Comparison of ENCODE assay signal across 26 cellular contexts in the genomic region with DNA sequence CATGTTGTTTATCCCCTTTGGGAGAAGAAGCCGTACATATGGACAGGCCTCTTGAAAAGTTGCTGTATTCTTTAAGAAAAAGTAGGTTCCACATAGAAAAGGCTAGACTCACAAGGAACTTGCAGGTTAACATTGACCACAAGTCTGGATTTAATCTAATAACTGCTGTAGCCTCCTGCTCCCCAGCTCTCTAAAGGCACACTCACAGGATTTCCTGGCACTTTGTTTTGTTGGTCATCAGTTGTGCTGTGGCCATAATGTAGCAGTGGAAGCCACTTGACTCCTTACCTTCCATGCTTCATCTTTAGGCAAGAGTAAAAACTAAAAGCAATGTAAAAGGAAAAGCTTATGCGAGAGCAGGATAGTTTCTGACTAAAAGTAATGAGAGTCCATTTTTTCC. TPM values are rescaled to one million over a fixed set of nuclear protein-coding genes. Genes with fewer than 3 reads are reported as not detected.
DNase-seq lines count a peak whose midpoint lies in the region; ATAC-seq, FAIRE-seq and TF ChIP-seq lines count a peak whose summit lies in the region.
"Had no signal": no experiment of that assay in that cellular context is flagged by ENCODE, and none has a peak within 500 bp of the region (broad histone marks: within the 10 kb centered on the region; RNA-seq: fewer than 3 reads in every experiment).

No MANE protein-coding gene starts in this region.

- TF ChIP-seq POLR2A in endothelial cell of umbilical vein (IDR thresholded peaks at IDR 0.05; ENCODE audit: low read depth, low read length) = no peak

- ATAC-seq in HG02588 (IDR thresholded peaks at IDR 0.05; ENCODE audit: unreplicated experiment) = no peak
- ATAC-seq: A549; activated CD4-positive, alpha-beta T cell treated with anti-CD3 and anti-CD28 coated beads for 36 hours had no signal

- no peak overlapping the region for H4K8ac ChIP-seq in mesenchymal stem cell (ENCODE audit: low read length)

- H3K79me2 ChIP-seq in endothelial cell of umbilical vein (ENCODE audit: control insufficient read depth, insufficient read depth, low read length) = peaks cover 18% of the 10 kb centered on the region

- H3K36me3 ChIP-seq in HEK293 (ENCODE audit: control insufficient read depth in 2 of 2, insufficient read depth in 1 of 2, low read length in 2 of 2) = no peaks in the 10 kb centered on the region
- H3K36me3 ChIP-seq in endothelial cell of umbilical vein (ENCODE audit: control insufficient read depth in 2 of 2, extremely low read depth in 1 of 2, insufficient read depth in 2 of 2, low read length in 2 of 2) = no peaks in the 10 kb centered on the region
- no peaks in the 10 kb centered on the region for H3K36me3 ChIP-seq in mesenchymal stem cell (ENCODE audit: control insufficient read depth in 1 of 2, insufficient read depth in 2 of 2, low read depth in 1 of 2, low read length in 2 of 2)
- H3K36me3 ChIP-seq: thoracic aorta had no signal

- no TSS peak for BruUV-seq in endothelial cell of umbilical vein (replicated peaks; lab: Mats Ljungman, UMichigan)

- no peak overlapping the region for H3K9ac ChIP-seq in endothelial cell of umbilical vein (replicated peaks; ENCODE audit: extremely low read depth, insufficient read depth, low read length)
- H3K9ac ChIP-seq in mesenchymal stem cell (ENCODE audit: low read length) = peak overlapping the region; percentile 86
- H3K9ac ChIP-seq: KMS-11 had no signal

- no peaks in the 10 kb centered on the region for H4K20me1 ChIP-seq in endothelial cell of umbilical vein (replicated peaks; ENCODE audit: control insufficient read depth, extremely low read depth, insufficient read depth, low read length)

- DNase-seq in AG08395 (ENCODE audit: low spot score) (peak; percentile 28), endothelial cell of umbilical vein (ENCODE audit: low read depth, low spot score) (peak; percentile 67), mesenchymal stem cell (no peak), NCI-H2227 (lab: John Stamatoyannopoulos, UW; ENCODE audit: unreplicated experiment) (no peak), HuH-7 (ENCODE audit: low spot score) (no peak)
- no peak for DNase-seq in activated naive CD4-positive, alpha-beta T cell (lab: John Stamatoyannopoulos, UW)
- DNase-seq: activated CD4-positive, alpha-beta T cell treated with anti-CD3 and anti-CD28 coated beads for 36 hours; activated effector memory CD4-positive, alpha-beta T cell treated with anti-CD3 and anti-CD28 coated beads, Interleukin-2, amount 50 U/mL, for 16 hours; activated naive CD8-positive, alpha-beta T cell treated with anti-CD3 and anti-CD28 coated beads, Interleukin-2, amount 10 ng/mL, durations not matched to agents 7 days and 5 days; activated T-cell treated with anti-CD3 and anti-CD28 coated beads for 4 hours; Caco-2; cerebellar nuclear complex; DMS79; kidney; NCI-H1417 treated with DMSO at 0.1 percent for 48 hours; NCI-H2081; NCI-H345; NCI-H82; stimulated activated naive CD4-positive, alpha-beta T cell had no signal

- no peak overlapping the region for H2BK120ac ChIP-seq in mesenchymal stem cell (ENCODE audit: low read depth, low read length)

- no peak overlapping the region for H3K4ac ChIP-seq in mesenchymal stem cell (ENCODE audit: low read depth in 1 of 2, low read length in 2 of 2)

- H2BK12ac ChIP-seq in mesenchymal stem cell (ENCODE audit: low read length in 2 of 2) = peak overlapping the region in 1 of 2 experiments; percentile 33

- intact Hi-C loops in endothelial cell of umbilical vein (cut with micrococcal nuclease) = loop anchor here (1.0 kb wide), 1 partner anchor 21 kb away; no protein-coding TSS in a partner anchor

- H2AFZ ChIP-seq in endothelial cell of umbilical vein (ENCODE audit: low read depth, low read length) = no peak overlapping the region
- no peak overlapping the region for H2AFZ ChIP-seq in mesenchymal stem cell (ENCODE audit: low read depth, low read length)

- H2BK5ac ChIP-seq in mesenchymal stem cell (ENCODE audit: low read depth, low read length, poor library complexity, severe bottlenecking) = no peak overlapping the region

- no peaks in the 10 kb centered on the region for H3K9me1 ChIP-seq in endothelial cell of umbilical vein (replicated peaks; ENCODE audit: control insufficient read depth, extremely low read depth, insufficient read depth, low read length)

- H4K91ac ChIP-seq in mesenchymal stem cell (ENCODE audit: low read length) = no peak overlapping the region

- dilution Hi-C loops in endothelial cell of umbilical vein (cut with MboI; ENCODE audit: extremely low pct_ligation_motif_present, low sequenced_read_pairs) = no loop called here

- CTCF ChIA-PET in HEK293 (lab: Yijun Ruan, JAX) (interaction anchor here (0.7 kb wide), 1 partner anchor 595 kb away, joined by 3 read pairs; no protein-coding TSS in a partner anchor), endothelial cell of umbilical vein (lab: Charles Lee) (interaction anchor here (0.8 to 1.9 kb wide), 5 partner anchors 9 to 19 kb away, joined by 3 to 5 read pairs (median 4); a partner anchor contains a TSS)

- H3K4me1 ChIP-seq in HEK293 (ENCODE audit: control insufficient read depth, insufficient read depth, low read length) (peaks cover 19% of the 10 kb centered on the region), endothelial cell of umbilical vein (ENCODE audit: control insufficient read depth, extremely low read depth, insufficient read depth, low read length) (peaks cover 32% of the 10 kb centered on the region), mesenchymal stem cell (ENCODE audit: control insufficient read depth, insufficient read depth, low read depth, low read length) (peaks cover under 1% of the 10 kb centered on the region)

- H3K23ac ChIP-seq in mesenchymal stem cell (ENCODE audit: low read length in 2 of 2) = no peak overlapping the region

- H3K9me3 ChIP-seq in HEK293 (ENCODE audit: control insufficient read depth, insufficient read depth, low read depth, low read length) = no peaks in the 10 kb centered on the region
- H3K9me3 ChIP-seq in endothelial cell of umbilical vein (replicated peaks; ENCODE audit: control insufficient read depth, insufficient read depth, low read length) = no peaks in the 10 kb centered on the region
- H3K9me3 ChIP-seq in mesenchymal stem cell (ENCODE audit: control insufficient read depth, low read length) = no peaks in the 10 kb centered on the region
- H3K9me3 ChIP-seq: A549, Caco-2, thoracic aorta had no signal

- peak overlapping the region in 1 of 2 experiments; percentile 37 for H3K18ac ChIP-seq in mesenchymal stem cell (ENCODE audit: low read depth in 1 of 2, low read length in 2 of 2)

- H3K4me3 ChIP-seq in HEK293 (ENCODE audit: low read depth, low read length) (no peak overlapping the region), endothelial cell of umbilical vein (replicated peaks in 1 of 3; ENCODE audit: insufficient read depth in 1 of 3, low read depth in 1 of 3, low read length in 3 of 3) (no peak overlapping the region), mesenchymal stem cell (ENCODE audit: insufficient read depth in 1 of 2, low read depth in 1 of 2, low read length in 2 of 2) (peak overlapping the region in 1 of 2 experiments; percentile 68)
- H3K4me3 ChIP-seq: A549 had no signal

- POLR2A ChIA-PET in HEK293 (lab: Yijun Ruan, JAX) (no interaction called here), endothelial cell of umbilical vein (lab: Charles Lee) (interaction anchor here (0.6 kb wide), 1 partner anchor 13 kb away, joined by 3 read pairs; no protein-coding TSS in a partner anchor)

- no peak overlapping the region for H2BK15ac ChIP-seq in mesenchymal stem cell (ENCODE audit: low read depth, poor library complexity, severe bottlenecking)

- H3K27me3 ChIP-seq in endothelial cell of umbilical vein (ENCODE audit: control insufficient read depth in 2 of 2, insufficient read depth in 2 of 2, low read length in 2 of 2) (no peaks in the 10 kb centered on the region), mesenchymal stem cell (ENCODE audit: control insufficient read depth in 1 of 2, insufficient read depth in 1 of 2, low read length in 2 of 2) (no peaks in the 10 kb centered on the region)

- H3K27ac ChIP-seq in HEK293 (ENCODE audit: extremely low read depth, low read depth, low read length) (no peak overlapping the region), endothelial cell of umbilical vein (ENCODE audit: insufficient read depth, low read depth, low read length) (no peak overlapping the region), mesenchymal stem cell (ENCODE audit: low read length, poor library complexity, severe bottlenecking) (no peak overlapping the region)
- H3K27ac ChIP-seq: A549, KMS-11 had no signal

- H2AK5ac ChIP-seq in mesenchymal stem cell (ENCODE audit: low read length, severe bottlenecking) = no peak overlapping the region

- no peak overlapping the region for H3K4me2 ChIP-seq in endothelial cell of umbilical vein (ENCODE audit: insufficient read depth, low read length)
- no peak overlapping the region for H3K4me2 ChIP-seq in mesenchymal stem cell (ENCODE audit: low read length, poor library complexity, severe bottlenecking)
- H3K4me2 ChIP-seq: A549, KMS-11 had no signal

- no peak for TF ChIP-seq CTCF in HEK293 (tag by site-specific recombination; IDR thresholded peaks at IDR 0.05)
- no peak for TF ChIP-seq CTCF in endothelial cell of umbilical vein (IDR thresholded peaks at IDR 0.05; ENCODE audit: extremely low read depth in 1 of 2, insufficient read depth in 1 of 2, low read depth in 1 of 2, low read length in 2 of 2)

- peaks cover 26% of the 10 kb centered on the region for H3K79me1 ChIP-seq in mesenchymal stem cell (replicated peaks; ENCODE audit: low read length, poor library complexity, severe bottlenecking)

- peak; percentile 80 for FAIRE-seq in endothelial cell of umbilical vein (lab: Jason Lieb, UNC)
- FAIRE-seq: A549, GM19239, HTR-8/SVneo, kidney had no signal

- no peak overlapping the region for H3K14ac ChIP-seq in mesenchymal stem cell (ENCODE audit: low read length in 2 of 2)

- WGBS in mesenchymal stem cell = 56% methylated on average over 2 of the region's 2 CpGs

TF ChIP-seq in HEK293, 187 proteins besides CTCF, POLR2A, EP300 and RAD21 (continues in another document):
- TF ChIP-seq ZFP37 (tag by site-specific recombination; IDR thresholded peaks at IDR 0.05) (no peak), ZNF10 (tag by site-specific recombination; IDR thresholded peaks at IDR 0.05) (peak; percentile 54; the same call in 1 of the 2 replicates)

TF ChIP-seq in endothelial cell of umbilical vein, 7 proteins besides CTCF, POLR2A, EP300 and RAD21 (continues in another document):
- TF ChIP-seq MYC (IDR thresholded peaks at IDR 0.05; ENCODE audit: low read depth, low read length) (no peak), GATA2 (IDR thresholded peaks at IDR 0.05; ENCODE audit: insufficient read depth, insufficient read length, low read depth, low read length) (no peak)

RNA-seq across cellular contexts. Expression of a gene that starts 19.8 kb away (rescaled TPM):
- 13.6 and 14.4 TPM in 2 replicates for total RNA-seq in endothelial cell of umbilical vein
- 2.6 and 4.5 TPM in 2 replicates for polyA plus RNA-seq in endothelial cell of umbilical vein
- polyA plus RNA-seq in endothelial cell of umbilical vein (2011; cell fraction: cytosol; rRNA removed) = 3.5 and 4.2 TPM in 2 replicates
- 7.5 and 8.0 TPM in 2 replicates for polyA plus RNA-seq in endothelial cell of umbilical vein (2011; cell fraction: nucleus; rRNA removed)
- 3.1 and 4.1 TPM in 2 replicates for polyA plus RNA-seq in endothelial cell of umbilical vein (2012)
- polyA minus RNA-seq in endothelial cell of umbilical vein = 15.5 and 16.7 TPM in 2 replicates
- 0.51 TPM for polyA minus RNA-seq in endothelial cell of umbilical vein (2011; cell fraction: cytosol; rRNA and poly(A)+ RNA removed)
- polyA minus RNA-seq in endothelial cell of umbilical vein (2011; cell fraction: nucleus; rRNA and poly(A)+ RNA removed) = 26.0 and 35.9 TPM in 2 replicates
- 16.4 TPM for polyA plus RNA-seq in mesenchymal stem cell (2013, experiment 1 of 2)
- polyA plus RNA-seq in mesenchymal stem cell (2013, experiment 2 of 2) = 18.0 TPM

Comparison
In these comparisons a context has a peak if more than half of its experiments do, and no peak if none do; other contexts are left out.
1. DNase-seq: peak in AG08395 (single experiment) and endothelial cell of umbilical vein (single experiment); none in mesenchymal stem cell (single experiment), NCI-H2227 (single experiment), HuH-7 (single experiment) and activated naive CD4-positive, alpha-beta T cell (0 of 4).